16 cellular contexts compared by ENCODE assay signal in the genomic region with DNA sequence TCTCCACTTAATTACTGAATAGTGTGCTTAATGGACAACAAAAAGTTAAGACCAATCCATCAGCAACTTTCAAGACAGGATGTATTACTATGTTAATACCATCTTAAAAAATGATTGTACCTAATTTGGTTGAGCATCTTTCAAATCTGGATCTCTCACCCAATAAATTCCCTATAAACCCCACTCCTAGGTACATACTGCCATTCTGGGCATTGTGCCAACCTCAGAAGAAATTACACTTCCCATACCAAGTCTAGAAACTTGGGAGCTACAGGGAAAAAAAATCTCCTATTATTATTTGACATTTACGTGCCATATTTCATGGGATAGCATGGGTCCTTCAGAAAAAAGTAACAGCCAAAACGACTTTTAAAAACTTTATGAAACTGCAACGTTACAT. TPM values are rescaled to one million over a fixed set of nuclear protein-coding genes. Genes with fewer than 3 reads are reported as not detected.
A peak's percentile ranks its signal among the peaks of the same experiment; 100 is the strongest.
DNase-seq lines count a peak whose midpoint lies in the region; ATAC-seq and TF ChIP-seq lines count a peak whose summit lies in the region.
"Had no signal": no experiment of that assay in that cellular context is flagged by ENCODE, and none has a peak within 500 bp of the region (broad histone marks: within the 10 kb centered on the region; RNA-seq: fewer than 3 reads in every experiment).

No MANE protein-coding gene starts in this region.

- H3K27me3 ChIP-seq in mammary epithelial cell (ENCODE audit: insufficient read depth, low read length) = no peaks in the 10 kb centered on the region
- H3K27me3 ChIP-seq: esophagus squamous epithelium, thyroid gland had no signal

- peaks cover 38% of the 10 kb centered on the region for H3K4me1 Mint-ChIP-seq in MCF 10A (ENCODE audit: insufficient read depth, unreplicated experiment)
- H3K4me1 Mint-ChIP-seq in HFFc6 (ENCODE audit: low read depth) = peaks cover 48% of the 10 kb centered on the region
- H3K4me1 Mint-ChIP-seq in activated naive CD8-positive, alpha-beta T cell treated with anti-CD3 and anti-CD28 coated beads for 36 hours = peaks cover 61% of the 10 kb centered on the region
- H3K4me1 Mint-ChIP-seq in stimulated activated naive B cell treated with anti-CD40 and anti-IgM and Interleukin-4, amounts not matched to agents 10 μg/mL and 1 μg/mL and 100 μg/mL, for 72 hours = peaks cover 24 to 44% of the 10 kb centered on the region in 2 donors

- no peak overlapping the region for H3K4me3 ChIP-seq in mammary epithelial cell (replicated peaks in 1 of 3; ENCODE audit: insufficient read depth in 1 of 3, low read depth in 2 of 3, low read length in 3 of 3)
- H3K4me3 ChIP-seq: esophagus squamous epithelium, left ventricle myocardium inferior, thyroid gland had no signal

- H3K27me3 Mint-ChIP-seq in MCF 10A (ENCODE audit: insufficient read depth, unreplicated experiment) (no peaks in the 10 kb centered on the region), HFFc6 (ENCODE audit: insufficient read depth) (peaks cover 7% of the 10 kb centered on the region)
- peaks cover under 1% of the 10 kb centered on the region for H3K27me3 Mint-ChIP-seq in activated naive CD8-positive, alpha-beta T cell treated with anti-CD3 and anti-CD28 coated beads for 36 hours
- no peaks in the 10 kb centered on the region for H3K27me3 Mint-ChIP-seq in stimulated activated naive B cell treated with anti-CD40 and anti-IgM and Interleukin-4, amounts not matched to agents 10 μg/mL and 1 μg/mL and 100 μg/mL, for 72 hours

- DNase-seq in MCF 10A (ENCODE audit: unreplicated experiment) (peak; percentile 30), mammary epithelial cell (no peak), HFFc6 (no peak)
- no peak for DNase-seq in activated naive CD8-positive, alpha-beta T cell treated with anti-CD3 and anti-CD28 coated beads for 36 hours
- DNase-seq in stimulated activated naive B cell treated with anti-CD40 and anti-IgM and Interleukin-4, amounts not matched to agents 10 μg/mL and 1 μg/mL and 100 μg/mL, for 72 hours = no peak
- DNase-seq: AML-193; DMS153; esophagus squamous epithelium; Kasumi-1; left ventricle myocardium inferior; NCI-H1436; stimulated activated CD4-positive, alpha-beta T cell treated with anti-CD3 and anti-CD28 coated beads, Interleukin-4, amount 100 ng/mL, for 24 hours; thyroid gland had no signal

- in situ Hi-C loops in mammary epithelial cell (cut with MboI; ENCODE audit: low sequenced_read_pairs in 2 of 2) = no loop called here

- H3K27ac Mint-ChIP-seq in MCF 10A (ENCODE audit: low read depth, unreplicated experiment) (no peak overlapping the region), HFFc6 (no peak overlapping the region)
- peak overlapping the region; percentile 38 for H3K27ac Mint-ChIP-seq in activated naive CD8-positive, alpha-beta T cell treated with anti-CD3 and anti-CD28 coated beads for 36 hours
- H3K27ac Mint-ChIP-seq in stimulated activated naive B cell treated with anti-CD40 and anti-IgM and Interleukin-4, amounts not matched to agents 10 μg/mL and 1 μg/mL and 100 μg/mL, for 72 hours = peak overlapping the region; percentile 22

- ATAC-seq in stimulated activated naive B cell treated with anti-CD40 and anti-IgM and Interleukin-4, amounts not matched to agents 10 μg/mL and 1 μg/mL and 100 μg/mL, for 72 hours (replicated peaks) = no peak
- no peak for ATAC-seq in GM19452 (IDR thresholded peaks at IDR 0.05; ENCODE audit: unreplicated experiment)
- ATAC-seq in HG03442 (IDR thresholded peaks at IDR 0.05; ENCODE audit: unreplicated experiment) = no peak

- H3K9me3 ChIP-seq in mammary epithelial cell (replicated peaks; ENCODE audit: insufficient read depth, low read length) = no peaks in the 10 kb centered on the region
- H3K9me3 ChIP-seq: esophagus squamous epithelium, left ventricle myocardium inferior, thyroid gland had no signal

- 82% methylated on average over 3 of the region's 3 CpGs for WGBS in mammary epithelial cell (ENCODE audit: low coverage, missing lambda C conversion rate)

- H4K20me1 ChIP-seq in mammary epithelial cell (ENCODE audit: insufficient read depth, low read length) = peaks cover 14% of the 10 kb centered on the region

- no peak for TF ChIP-seq CTCF in MCF 10A (IDR thresholded peaks at IDR 0.05; ENCODE audit: unreplicated experiment)
- no peak for TF ChIP-seq CTCF in mammary epithelial cell (conservative IDR thresholded peaks at IDR 0.05 in 1 of 2, IDR thresholded peaks at IDR 0.05 in 1 of 2; ENCODE audit: extremely low read depth in 1 of 2, insufficient read depth in 1 of 2, low read depth in 1 of 2, low read length in 2 of 2)
- no peak for TF ChIP-seq CTCF in HFFc6 (IDR thresholded peaks at IDR 0.05)

- peaks cover 58% of the 10 kb centered on the region for H3K36me3 ChIP-seq in mammary epithelial cell (ENCODE audit: insufficient read depth, low read length)

- POLR2A ChIA-PET in MCF 10A (lab: Yijun Ruan, JAX) = interaction anchor here (1.7 to 10.2 kb wide), 2 partner anchors 11 to 37 kb away, joined by 6 to 889 read pairs; no protein-coding TSS in a partner anchor

- H3K36me3 Mint-ChIP-seq in MCF 10A (ENCODE audit: insufficient read depth, unreplicated experiment) (peaks cover 86% of the 10 kb centered on the region), HFFc6 (ENCODE audit: low read depth) (peaks cover 75% of the 10 kb centered on the region)
- peaks cover 74% of the 10 kb centered on the region for H3K36me3 Mint-ChIP-seq in activated naive CD8-positive, alpha-beta T cell treated with anti-CD3 and anti-CD28 coated beads for 36 hours
- H3K36me3 Mint-ChIP-seq in stimulated activated naive B cell treated with anti-CD40 and anti-IgM and Interleukin-4, amounts not matched to agents 10 μg/mL and 1 μg/mL and 100 μg/mL, for 72 hours = peaks cover 56 to 71% of the 10 kb centered on the region in 2 donors

- BruUV-seq in MCF 10A (replicated peaks; lab: Mats Ljungman, UMichigan) = no TSS peak
- no TSS peak for BruUV-seq in mammary epithelial cell (replicated peaks; lab: Mats Ljungman, UMichigan)

- H3K9me3 Mint-ChIP-seq in MCF 10A (ENCODE audit: unreplicated experiment) = no peaks in the 10 kb centered on the region
- H3K9me3 Mint-ChIP-seq in HFFc6 = no peaks in the 10 kb centered on the region
- H3K9me3 Mint-ChIP-seq in activated naive CD8-positive, alpha-beta T cell treated with anti-CD3 and anti-CD28 coated beads for 36 hours = no peaks in the 10 kb centered on the region
- H3K9me3 Mint-ChIP-seq in stimulated activated naive B cell treated with anti-CD40 and anti-IgM and Interleukin-4, amounts not matched to agents 10 μg/mL and 1 μg/mL and 100 μg/mL, for 72 hours = no peaks in the 10 kb centered on the region

- peaks cover 97% of the 10 kb centered on the region for H3K79me2 ChIP-seq in mammary epithelial cell (ENCODE audit: insufficient read depth, low read length)

- H3K9ac ChIP-seq in mammary epithelial cell (ENCODE audit: insufficient read depth, low read length) = no peak overlapping the region
- H3K9ac ChIP-seq: parathyroid adenoma had no signal

- intact Hi-C loops in MCF 10A (cut with micrococcal nuclease) (no loop called here), mammary epithelial cell (cut with micrococcal nuclease) (no loop called here)

- CTCF ChIA-PET in MCF 10A (lab: Yijun Ruan, JAX) = interaction anchor here (9.4 kb wide), 1 partner anchor 39 kb away, joined by 69 read pairs; no protein-coding TSS in a partner anchor
- CTCF ChIA-PET in mammary epithelial cell (lab: Charles Lee; ENCODE audit: low non-redundant PET) = no interaction called here

- H3K4me3 Mint-ChIP-seq in MCF 10A (ENCODE audit: unreplicated experiment) = peak overlapping the region; percentile 35
- peak overlapping the region; percentile 20; the same call in 1 of the 2 replicates for H3K4me3 Mint-ChIP-seq in HFFc6
- peak overlapping the region; percentile 34 for H3K4me3 Mint-ChIP-seq in activated naive CD8-positive, alpha-beta T cell treated with anti-CD3 and anti-CD28 coated beads for 36 hours
- H3K4me3 Mint-ChIP-seq in stimulated activated naive B cell treated with anti-CD40 and anti-IgM and Interleukin-4, amounts not matched to agents 10 μg/mL and 1 μg/mL and 100 μg/mL, for 72 hours = no peak overlapping the region

- dilution Hi-C loops in mammary epithelial cell (cut with HindIII; ENCODE audit: low sequenced_read_pairs) = no loop called here

- no peak overlapping the region for H2AFZ ChIP-seq in mammary epithelial cell (ENCODE audit: low read depth, low read length)
- H2AFZ ChIP-seq: parathyroid adenoma had no signal

- peaks cover 14% of the 10 kb centered on the region for H3K4me1 ChIP-seq in mammary epithelial cell (ENCODE audit: insufficient read depth, low read length)

- H3K4me2 ChIP-seq in mammary epithelial cell (ENCODE audit: insufficient read depth, low read depth, low read length) = no peak overlapping the region

- no peak overlapping the region for H3K27ac ChIP-seq in mammary epithelial cell (ENCODE audit: insufficient read depth, low read depth, low read length)
- H3K27ac ChIP-seq: esophagus squamous epithelium, left ventricle myocardium inferior, parathyroid adenoma, thyroid gland had no signal

RNA-seq across cellular contexts. Expression of gene SYNCRIP, which starts 5.1 kb away (rescaled TPM):
- total RNA-seq in MCF 10A (2022) (126 and 161 TPM in 2 replicates), mammary epithelial cell (100 to 1,000 TPM in 1 of 2 donors, 10 to 100 TPM in 1; 47.8 to 132 TPM)
- polyA plus RNA-seq in mammary epithelial cell = 16.5 TPM
- 64.8 TPM for polyA minus RNA-seq in mammary epithelial cell
- 100 to 1,000 TPM; 122 to 139 (median 133) TPM for total RNA-seq in HFFc6 (2021; fragmentation: NEBNext Ultra II Directional; extraction: Animal tissue kit (Norgen Biotek cat#: 25700))
- total RNA-seq in activated naive CD8-positive, alpha-beta T cell treated with anti-CD3 and anti-CD28 coated beads for 36 hours = 100 to 1,000 TPM; 271 to 278 TPM

RNA-seq across cellular contexts. Expression of gene SNX14, which starts 43.9 kb away (rescaled TPM):
- total RNA-seq in MCF 10A (2022) = 71.3 and 71.6 TPM in 2 replicates
- 10 to 100 TPM; 76.8 to 87.6 TPM for total RNA-seq in mammary epithelial cell
- 53.4 TPM for polyA plus RNA-seq in mammary epithelial cell
- polyA minus RNA-seq in mammary epithelial cell = 57.1 TPM
- 10 to 100 TPM; 60.9 to 69.3 (median 65.3) TPM for total RNA-seq in HFFc6 (2021; fragmentation: NEBNext Ultra II Directional; extraction: Animal tissue kit (Norgen Biotek cat#: 25700))
- total RNA-seq in activated naive CD8-positive, alpha-beta T cell treated with anti-CD3 and anti-CD28 coated beads for 36 hours = 10 to 100 TPM; 50.0 to 52.8 TPM

Comparison
In these comparisons a context has a peak if more than half of its experiments do, and no peak if none do; other contexts are left out.
1. H3K27ac Mint-ChIP-seq: peak in activated naive CD8-positive, alpha-beta T cell treated with anti-CD3 and anti-CD28 coated beads for 36 hours (single experiment) and stimulated activated naive B cell treated with anti-CD40 and anti-IgM and Interleukin-4, amounts not matched to agents 10 μg/mL and 1 μg/mL and 100 μg/mL, for 72 hours (single experiment); none in MCF 10A (single experiment) and HFFc6 (single experiment).
2. H3K4me3 Mint-ChIP-seq: peak in MCF 10A (single experiment), HFFc6 (single experiment) and activated naive CD8-positive, alpha-beta T cell treated with anti-CD3 and anti-CD28 coated beads for 36 hours (single experiment); none in stimulated activated naive B cell treated with anti-CD40 and anti-IgM and Interleukin-4, amounts not matched to agents 10 μg/mL and 1 μg/mL and 100 μg/mL, for 72 hours (0 of 2).